16 cellular contexts compared by ENCODE assay signal in genomic region chr2:206096876-206097275, GRCh38. TPM values are rescaled to one million over a fixed set of nuclear protein-coding genes. Genes with fewer than 3 reads are reported as not detected.
DNase-seq lines count a peak whose midpoint lies in the region; ATAC-seq and TF ChIP-seq lines count a peak whose summit lies in the region.
"Had no signal": no experiment of that assay in that cellular context is flagged by ENCODE, and none has a peak within 500 bp of the region (broad histone marks: within the 10 kb centered on the region; RNA-seq: fewer than 3 reads in every experiment).

No MANE protein-coding gene starts in this region.

- no peak overlapping the region for H3K27ac ChIP-seq in A673 (ENCODE audit: low read depth, low read length, poor library complexity, severe bottlenecking)
- no peak overlapping the region for H3K27ac ChIP-seq in mesendoderm (ENCODE audit: low read depth, low read length)
- no peak overlapping the region for H3K27ac ChIP-seq in upper lobe of right lung
- H3K27ac ChIP-seq: 22Rv1 had no signal

- no peaks in the 10 kb centered on the region for H3K79me2 ChIP-seq in mesendoderm (ENCODE audit: control insufficient read depth, insufficient read depth, low read length)

- no peak overlapping the region for H2AK5ac ChIP-seq in mesendoderm (ENCODE audit: low read length)

- POLR2A ChIA-PET in A673 (lab: Charles Lee; ENCODE audit: low non-redundant PET) = no interaction called here

- no peak overlapping the region for H2BK120ac ChIP-seq in mesendoderm (ENCODE audit: low read depth, low read length)

- H3K36me3 ChIP-seq in A673 (ENCODE audit: insufficient read depth, low read length, poor library complexity, severe bottlenecking) (no peaks in the 10 kb centered on the region), mesendoderm (ENCODE audit: control insufficient read depth, insufficient read depth, low read length) (no peaks in the 10 kb centered on the region), upper lobe of right lung (no peaks in the 10 kb centered on the region)

- no peaks in the 10 kb centered on the region for H3K27me3 ChIP-seq in A673 (replicated peaks; ENCODE audit: insufficient read depth, low read depth, low read length, poor library complexity)
- H3K27me3 ChIP-seq in mesendoderm (ENCODE audit: insufficient read depth, low read length, poor library complexity) = no peaks in the 10 kb centered on the region
- H3K27me3 ChIP-seq in upper lobe of right lung = no peaks in the 10 kb centered on the region

- no peak overlapping the region for H3K4me2 ChIP-seq in mesendoderm (ENCODE audit: low read length)
- H3K4me2 ChIP-seq: GM23338 had no signal

- no peaks in the 10 kb centered on the region for H3K79me1 ChIP-seq in mesendoderm (ENCODE audit: low read length)

- intact Hi-C loops in A673 (cut with micrococcal nuclease; ENCODE audit: unreplicated experiment) (no loop called here), upper lobe of right lung (cut with DNase I) (no loop called here)

- no TSS peak for BruUV-seq in A673 (replicated peaks; lab: Mats Ljungman, UMichigan)

- DNase-seq in A673 (ENCODE audit: low spot score) = peak; percentile 54
- DNase-seq in mesendoderm = peak; percentile 41
- DNase-seq in activated CD4-positive, alpha-beta T cell treated with anti-CD3 and anti-CD28 coated beads for 1 hour = no peak
- DNase-seq in upper lobe of right lung = no peak
- DNase-seq: AML-193; C1 segment of cervical spinal cord; Calu3; CD4-positive, alpha-beta T cell; DMS79; H7; KG1 had no signal

- H3K18ac ChIP-seq in mesendoderm (ENCODE audit: low read length) = no peak overlapping the region

- H2BK15ac ChIP-seq in mesendoderm (replicated peaks; ENCODE audit: low read depth) = no peak overlapping the region

- H2BK5ac ChIP-seq in mesendoderm (ENCODE audit: low read length) = no peak overlapping the region

- WGBS in mesendoderm (ENCODE audit: extremely low coverage, insufficient coverage, low lambda C conversion rate) = no CpG with 5 or more reads among the region's 2 CpGs

- H4K5ac ChIP-seq in mesendoderm (ENCODE audit: low read length) = no peak overlapping the region

- no peak for TF ChIP-seq CTCF in A673 (conservative IDR thresholded peaks at IDR 0.05; ENCODE audit: low read depth, low read length)
- TF ChIP-seq CTCF in upper lobe of right lung (IDR thresholded peaks at IDR 0.05) = no peak

- no peak overlapping the region for H3K23ac ChIP-seq in mesendoderm (ENCODE audit: low read length)

- H3K9me3 ChIP-seq in A673 (ENCODE audit: low read depth, low read length, poor library complexity, severe bottlenecking) (no peaks in the 10 kb centered on the region), upper lobe of right lung (no peaks in the 10 kb centered on the region)

- CTCF ChIA-PET in A673 (lab: Charles Lee) = interaction anchor here (2.1 kb wide), 1 partner anchor 10 kb away, joined by 6 read pairs; no protein-coding TSS in a partner anchor

- H3K4me1 ChIP-seq in A673 (ENCODE audit: insufficient read depth, low read length, poor library complexity, severe bottlenecking) = peaks cover 9% of the 10 kb centered on the region
- H3K4me1 ChIP-seq in mesendoderm (ENCODE audit: control insufficient read depth, low read depth, low read length) = no peaks in the 10 kb centered on the region
- no peaks in the 10 kb centered on the region for H3K4me1 ChIP-seq in upper lobe of right lung

- H3K9ac ChIP-seq in mesendoderm (ENCODE audit: low read length) = no peak overlapping the region

- no peak overlapping the region for H4K8ac ChIP-seq in mesendoderm (ENCODE audit: low read depth, low read length)

- ATAC-seq in GM21423 (IDR thresholded peaks at IDR 0.05; ENCODE audit: unreplicated experiment) (peak; percentile 60), HG03354 (IDR thresholded peaks at IDR 0.05; ENCODE audit: poor library complexity, severe bottlenecking, unreplicated experiment) (peak; percentile 69), GM19395 (IDR thresholded peaks at IDR 0.05; ENCODE audit: unreplicated experiment) (no peak), upper lobe of right lung (no peak)
- ATAC-seq: GM23338 had no signal

- H3K4ac ChIP-seq in mesendoderm (ENCODE audit: low read depth, low read length) = no peak overlapping the region

- H3K4me3 ChIP-seq in A673 (ENCODE audit: low read depth, low read length, poor library complexity, severe bottlenecking) (no peak overlapping the region), mesendoderm (ENCODE audit: low read length) (no peak overlapping the region), upper lobe of right lung (no peak overlapping the region)
- H3K4me3 ChIP-seq: GM23338 had no signal

- H3K56ac ChIP-seq in mesendoderm (ENCODE audit: low read length) = no peak overlapping the region

RNA-seq across cellular contexts. Expression of gene INO80D, which starts 10.9 kb away (rescaled TPM):
- total RNA-seq in A673 (2021) (20.9 and 21.7 TPM in 2 replicates), upper lobe of right lung (29.4 TPM)
- 7.5 TPM for polyA plus RNA-seq in mesendoderm (2013, experiment 1 of 2)
- 6.7 TPM for polyA plus RNA-seq in mesendoderm (2013, experiment 2 of 2)

Comparison
In these comparisons a context has a peak if more than half of its experiments do, and no peak if none do; other contexts are left out.
1. DNase-seq: peak in A673 (single experiment) and mesendoderm (single experiment); none in activated CD4-positive, alpha-beta T cell treated with anti-CD3 and anti-CD28 coated beads for 1 hour (single experiment) and upper lobe of right lung (single experiment).
2. ATAC-seq: peak in GM21423 (single experiment) and HG03354 (single experiment); none in GM19395 (single experiment) and upper lobe of right lung (single experiment).